In the genomic region with DNA sequence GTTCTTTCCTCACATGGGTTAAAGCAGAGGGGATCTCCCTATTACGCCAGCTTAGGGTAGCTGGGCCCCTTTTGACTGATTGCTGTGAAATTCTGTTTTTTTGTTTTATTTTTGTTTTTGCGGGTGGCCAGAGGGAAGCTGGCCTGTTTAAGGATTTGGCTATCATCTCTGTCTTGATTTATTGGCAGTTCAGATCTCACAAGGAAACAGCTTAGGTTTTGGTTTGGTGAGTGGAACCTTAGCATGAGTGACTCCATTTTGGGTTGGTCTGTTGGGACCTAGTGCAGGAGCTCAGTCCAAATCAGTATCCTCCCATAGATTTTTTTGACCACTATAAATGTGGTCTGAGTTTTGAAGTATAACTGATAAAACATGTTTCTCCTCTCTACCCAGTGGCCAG, we compare ENCODE assay signal across 21 cellular contexts. TPM values are rescaled to one million over a fixed set of nuclear protein-coding genes. Genes with fewer than 3 reads are reported as not detected.
A peak's percentile ranks its signal among the peaks of the same experiment; 100 is the strongest.
DNase-seq lines count a peak whose midpoint lies in the region; ATAC-seq, FAIRE-seq and TF ChIP-seq lines count a peak whose summit lies in the region.
"Had no signal": no experiment of that assay in that cellular context is flagged by ENCODE, and none has a peak within 500 bp of the region (broad histone marks: within the 10 kb centered on the region; RNA-seq: fewer than 3 reads in every experiment).

No MANE protein-coding gene starts in this region.

- POLR2A ChIA-PET in PC-9 (lab: Charles Lee; ENCODE audit: unreplicated experiment) (no interaction called here), GM12878 (lab: Charles Lee) (no interaction called here), Caco-2 (lab: Charles Lee) (no interaction called here)

- H3K4me3 Mint-ChIP-seq in Caco-2 (ENCODE audit: unreplicated experiment): no peak overlapping the region
- H3K4me3 Mint-ChIP-seq: CD4-positive, alpha-beta memory T cell had no signal

- TF ChIP-seq EP300 in GM12878 (IDR thresholded peaks at IDR 0.05; ENCODE audit: borderline replicate concordance in 1 of 2, control insufficient read depth in 1 of 2, low read depth in 2 of 2, low read length in 2 of 2): no peak

- RAD21 ChIA-PET in GM12878 (lab: Charles Lee; ENCODE audit: unreplicated experiment): interaction anchor here (0.7 to 2.4 kb wide), 6 partner anchors 43 to 84 kb away, joined by 3 to 6 read pairs (median 5); no protein-coding TSS in a partner anchor

- H3K9me3 ChIP-seq in PC-9 (ENCODE audit: insufficient read depth, low read depth): no peaks in the 10 kb centered on the region
- no peaks in the 10 kb centered on the region for H3K9me3 ChIP-seq in GM12878 (replicated peaks; ENCODE audit: control insufficient read depth, insufficient read depth, low read length)
- no peaks in the 10 kb centered on the region for H3K9me3 ChIP-seq in gastrocnemius medialis
- H3K9me3 ChIP-seq in Caco-2: no peaks in the 10 kb centered on the region
- H3K9me3 ChIP-seq: HAP-1 had no signal

- no peak for TF ChIP-seq CTCF in PC-9 (conservative IDR thresholded peaks at IDR 0.05)
- no peak for TF ChIP-seq CTCF in GM12878 (IDR thresholded peaks at IDR 0.05 in 2 of 3, conservative IDR thresholded peaks at IDR 0.05 in 1 of 3; ENCODE audit: control insufficient read depth in 2 of 3, extremely low read depth in 1 of 3, insufficient read depth in 1 of 3, low read depth in 3 of 3, low read length in 3 of 3)
- no peak for TF ChIP-seq CTCF in gastrocnemius medialis (IDR thresholded peaks at IDR 0.05 in 4 of 5, conservative IDR thresholded peaks at IDR 0.05 in 1 of 5)
- TF ChIP-seq CTCF in Caco-2 (IDR thresholded peaks at IDR 0.05; ENCODE audit: insufficient read depth in 1 of 2, low read depth in 1 of 2, low read length in 1 of 2, severe bottlenecking in 1 of 2, unreplicated experiment in 1 of 2): no peak

- no TSS peak for BruUV-seq in PC-9 (replicated peaks; lab: Mats Ljungman, UMichigan)
- BruUV-seq in GM12878 (replicated peaks; lab: Mats Ljungman, UMichigan): no TSS peak
- no TSS peak for BruUV-seq in Caco-2 (replicated peaks; lab: Mats Ljungman, UMichigan)

- 0 out of 3 replicates have a peak, but pooled peaks have one; percentile 21 for ATAC-seq in GM12878
- ATAC-seq in gastrocnemius medialis: no peak
- ATAC-seq in GM19455 (IDR thresholded peaks at IDR 0.05; ENCODE audit: unreplicated experiment): no peak

- 0 out of 2 replicates have a peak overlapping the region, but pooled peaks have one; percentile 11 for H3K27ac ChIP-seq in PC-9
- H3K27ac ChIP-seq in GM12878 (ENCODE audit: control insufficient read depth, insufficient read depth): no peak overlapping the region
- peak overlapping the region; percentile 93 to 100 (median 98) for H3K27ac ChIP-seq in gastrocnemius medialis
- H3K27ac ChIP-seq: 22Rv1 had no signal

- H3K4me3 ChIP-seq in PC-9: no peak overlapping the region
- no peak overlapping the region for H3K4me3 ChIP-seq in GM12878
- no peak overlapping the region for H3K4me3 ChIP-seq in gastrocnemius medialis
- no peak overlapping the region for H3K4me3 ChIP-seq in Caco-2 (ENCODE audit: low read depth, low read length)
- H3K4me3 ChIP-seq: HAP-1 had no signal

- FAIRE-seq in GM12878 (lab: Jason Lieb, UNC): no peak
- FAIRE-seq: A204.1, G401.6, H54 had no signal

- peaks cover 64% of the 10 kb centered on the region for H3K4me1 ChIP-seq in PC-9 (replicated peaks; ENCODE audit: insufficient read depth)
- no peaks in the 10 kb centered on the region for H3K4me1 ChIP-seq in GM12878 (ENCODE audit: control insufficient read depth, insufficient read depth, low read length)
- peaks cover 55 to 57% of the 10 kb centered on the region in 2 donors for H3K4me1 ChIP-seq in gastrocnemius medialis
- 0 out of 2 replicates have a peak, but pooled peaks cover 4% of the 10 kb centered on the region for H3K4me1 ChIP-seq in Caco-2
- H3K4me1 ChIP-seq: HAP-1 had no signal

- H3K4me2 ChIP-seq in PC-9 (no peak overlapping the region), GM12878 (ENCODE audit: control insufficient read depth, insufficient read depth) (no peak overlapping the region)

- H3K27me3 ChIP-seq in PC-9 (ENCODE audit: insufficient read depth, low read depth) (no peaks in the 10 kb centered on the region), GM12878 (replicated peaks in 1 of 2; ENCODE audit: control insufficient read depth in 2 of 2, insufficient read depth in 2 of 2, low read length in 1 of 2) (peaks cover 0 to 4% of the 10 kb centered on the region in 2 experiments; a peak in 1 of 4 replicates), gastrocnemius medialis (no peaks in the 10 kb centered on the region), Caco-2 (replicated peaks; ENCODE audit: control insufficient read depth, insufficient read depth, low read length) (no peaks in the 10 kb centered on the region)

- 63% methylated on average over 2 of the region's 2 CpGs for WGBS in GM12878 (ENCODE audit: insufficient coverage, insufficient replicate concordance, low lambda C conversion rate, missing lambda C conversion rate)

- intact Hi-C loops in PC-9 (cut with micrococcal nuclease; ENCODE audit: unreplicated experiment): loop anchor here (5.0 to 10.0 kb wide), 3 partner anchors 622 to 1309 kb away; partner anchors contain the start of gene TRIB2
- intact Hi-C loops in GM12878 (cut with micrococcal nuclease; ENCODE audit: unreplicated experiment): loop anchor here (10.0 kb wide), 1 partner anchor 1309 kb away; no protein-coding TSS in a partner anchor
- intact Hi-C loops in gastrocnemius medialis (cut with DNase I; ENCODE audit: low total_unique reads): loop anchor here (10.0 kb wide), 1 partner anchor 851 kb away; no protein-coding TSS in a partner anchor
- intact Hi-C loops in Caco-2 (cut with micrococcal nuclease; ENCODE audit: unreplicated experiment): no loop called here

- H3K4me1 Mint-ChIP-seq in Caco-2 (ENCODE audit: low read depth, unreplicated experiment): no peaks in the 10 kb centered on the region

- DNase-seq in NOMO-1 (lab: John Stamatoyannopoulos, UW; ENCODE audit: unreplicated experiment in 2 of 2) (peak; percentile 23 to 28), NOMO-1 treated with dmso at 0.1 percent for 144 hours (lab: John Stamatoyannopoulos, UW; ENCODE audit: unreplicated experiment) (no peak), PC-9 (no peak), GM12878 (ENCODE audit: low read depth, low spot score) (no peak), gastrocnemius medialis (no peak), iPS-NIHi11 (ENCODE audit: low spot score) (no peak), Caco-2 (no peak)
- DNase-seq: ACHN; C1 segment of cervical spinal cord; CD4-positive, alpha-beta memory T cell; COR-L47; DMS153; DND-41; GOT3 had no signal

- peaks cover 44% of the 10 kb centered on the region; the same call in 1 of the 2 replicates for H3F3A ChIP-seq in PC-9 (ENCODE audit: insufficient read depth, low read depth)

- no peaks in the 10 kb centered on the region for H3K9me2 ChIP-seq in PC-9 (ENCODE audit: insufficient read depth)

- TF ChIP-seq POLR2A in GM12878 (IDR thresholded peaks at IDR 0.05; ENCODE audit: low read depth, low read length) (no peak), gastrocnemius medialis (IDR thresholded peaks at IDR 0.05) (no peak)

- no peaks in the 10 kb centered on the region for H3K36me3 Mint-ChIP-seq in Caco-2 (ENCODE audit: insufficient read depth, unreplicated experiment)
- H3K36me3 Mint-ChIP-seq: CD4-positive, alpha-beta memory T cell had no signal

- no peak overlapping the region for H2AFZ ChIP-seq in PC-9
- no peak overlapping the region for H2AFZ ChIP-seq in GM12878 (ENCODE audit: control insufficient read depth, low read depth, low read length)

- SMC1A ChIA-PET in GM12878 (lab: Charles Lee; ENCODE audit: uncharacterized antibody, unreplicated experiment): interaction anchor here (1.4 to 7.1 kb wide), 4 partner anchors 49 to 88 kb away, joined by 3 to 71 read pairs (median 4); no protein-coding TSS in a partner anchor

- no peaks in the 10 kb centered on the region for H3K79me2 ChIP-seq in PC-9 (ENCODE audit: low read depth)
- H3K79me2 ChIP-seq in GM12878 (ENCODE audit: control insufficient read depth, insufficient read depth, low read length): no peaks in the 10 kb centered on the region

- no peaks in the 10 kb centered on the region for H3K27me3 Mint-ChIP-seq in Caco-2 (ENCODE audit: insufficient read depth, unreplicated experiment)

- H3K27ac Mint-ChIP-seq in Caco-2 (ENCODE audit: unreplicated experiment): no peak overlapping the region
- H3K27ac Mint-ChIP-seq: CD4-positive, alpha-beta memory T cell had no signal

- H3K9ac ChIP-seq in GM12878 (ENCODE audit: control insufficient read depth, insufficient read depth, low read length): no peak overlapping the region

- H3K36me3 ChIP-seq in PC-9 (ENCODE audit: low read depth) (no peaks in the 10 kb centered on the region), GM12878 (ENCODE audit: control insufficient read depth in 2 of 2, insufficient read depth in 2 of 2, low read length in 1 of 2) (no peaks in the 10 kb centered on the region; a peak in 1 of 4 replicates), gastrocnemius medialis (no peaks in the 10 kb centered on the region), Caco-2 (ENCODE audit: control insufficient read depth, insufficient read depth, low read length) (no peaks in the 10 kb centered on the region)
- H3K36me3 ChIP-seq: HAP-1 had no signal

- H4K20me1 ChIP-seq in PC-9 (ENCODE audit: insufficient read depth) (no peaks in the 10 kb centered on the region), GM12878 (ENCODE audit: control insufficient read depth, insufficient read depth) (no peaks in the 10 kb centered on the region)

- in situ Hi-C loops in GM12878 (cut with MboI) (no loop called here), gastrocnemius medialis (cut with MboI; ENCODE audit: low sequenced_read_pairs in 4 of 4) (loop anchor here (5.0 to 25.0 kb wide), 4 partner anchors 49 to 208 kb away; partner anchors contain the start of gene LPIN1 (in 1 of the 4))

- TF ChIP-seq RAD21 in GM12878 (IDR thresholded peaks at IDR 0.05; ENCODE audit: insufficient read depth, low read depth, low read length): no peak

- H3K9me3 Mint-ChIP-seq in Caco-2 (ENCODE audit: unreplicated experiment): no peaks in the 10 kb centered on the region
- H3K9me3 Mint-ChIP-seq: CD4-positive, alpha-beta memory T cell had no signal

- CTCF ChIA-PET in PC-9 (lab: Charles Lee) (no interaction called here), GM12878 (lab: Yijun Ruan, JAX) (interaction anchor here (0.8 to 16.6 kb wide), 8 partner anchors 8 to 86 kb away, joined by 3 to 353 read pairs (median 3); no protein-coding TSS in a partner anchor), Caco-2 (lab: Charles Lee) (interaction anchor here (0.5 to 1.2 kb wide), 2 partner anchors 84 to 1021 kb away, joined by 3 to 5 read pairs; partner anchors contain the start of gene TRIB2)

RNA-seq across cellular contexts. Expression of gene NTSR2, which starts 25.6 kb away (rescaled TPM):
- not detected in 2 replicates for total RNA-seq in PC-9 (2021)
- total RNA-seq in GM12878 (2013; cell fraction: nucleolus; rRNA removed): not detected in 2 replicates
- total RNA-seq in GM12878 (2014; rRNA removed): not detected in 2 replicates
- total RNA-seq in GM12878 (2014; rRNA removed; fragmentation: Illumina TruSeq; extraction: Trizol): not detected in 2 replicates
- not detected in 2 replicates for total RNA-seq in GM12878 (2021)
- polyA plus RNA-seq in GM12878 (2011; ENCODE audit: low read depth): not detected
- polyA plus RNA-seq in GM12878 (2011; rRNA removed): not detected in 2 replicates
- not detected in 2 replicates for polyA plus RNA-seq in GM12878 (2011; cell fraction: cytosol; rRNA removed)
- not detected in 2 replicates for polyA plus RNA-seq in GM12878 (2011; cell fraction: nucleus; rRNA removed)
- polyA plus RNA-seq in GM12878 (2012): not detected in 2 replicates
- polyA plus RNA-seq in GM12878 (2014; fragmentation: Illumina TruSeq; extraction: Trizol): not detected in 2 replicates
- polyA plus RNA-seq in GM12878 (2014; fragmentation: Nextera tagmentation; extraction: Ambion mirVana): not detected
- 0.14 TPM in 1 of 2 replicates, not detected in the other for polyA plus RNA-seq in GM12878 (2014; rRNA removed)
- not detected for polyA plus RNA-seq in GM12878 (2016; fragmentation: Nextera tagmentation; extraction: Ambion mirVana)
- polyA minus RNA-seq in GM12878 (2011; rRNA and poly(A)+ RNA removed): not detected in 2 replicates
- polyA minus RNA-seq in GM12878 (2011; cell fraction: cytosol; rRNA and poly(A)+ RNA removed): not detected in 2 replicates
- polyA minus RNA-seq in GM12878 (2011; cell fraction: nucleus; rRNA and poly(A)+ RNA removed): not detected in 2 replicates
- total RNA-seq in gastrocnemius medialis: under 1 TPM in 2 of 4 donors, not detected in 2; 0.62 to 0.85 TPM
- total RNA-seq in Caco-2 (2022): not detected in 2 replicates
- total RNA-seq: CD4-positive, alpha-beta memory T cell had no signal
- polyA plus RNA-seq: BJ; CD4-positive, alpha-beta memory T cell had no signal

RNA-seq across cellular contexts. Expression of gene LPIN1, which starts 50.9 kb away (rescaled TPM):
- total RNA-seq in PC-9 (2021) (24.1 and 43.1 TPM in 2 replicates), GM12878 (2014; rRNA removed) (52.2 and 58.5 TPM in 2 replicates), GM12878 (2014; rRNA removed; fragmentation: Illumina TruSeq; extraction: Trizol) (46.1 and 48.3 TPM in 2 replicates), GM12878 (2021) (59.9 and 61.4 TPM in 2 replicates), gastrocnemius medialis (100 to 1,000 TPM; 292 to 606 (median 472) TPM), Caco-2 (2022) (12.5 and 14.2 TPM in 2 replicates)
- total RNA-seq in GM12878 (2013; cell fraction: nucleolus; rRNA removed): 183 and 196 TPM in 2 replicates
- polyA plus RNA-seq in GM12878 (2011; ENCODE audit: low read depth): 12.5 TPM
- polyA plus RNA-seq in GM12878 (2011; rRNA removed) (75.6 and 82.5 TPM in 2 replicates), GM12878 (2014; fragmentation: Illumina TruSeq; extraction: Trizol) (50.8 and 52.3 TPM in 2 replicates), GM12878 (2014; fragmentation: Nextera tagmentation; extraction: Ambion mirVana) (10 to 100 TPM; 18.8 to 23.9 TPM), GM12878 (2014; rRNA removed) (60.1 and 63.6 TPM in 2 replicates), GM12878 (2016; fragmentation: Nextera tagmentation; extraction: Ambion mirVana) (10 to 100 TPM; 37.0 to 37.5 TPM)
- polyA plus RNA-seq in GM12878 (2011; cell fraction: cytosol; rRNA removed): 55.7 and 55.9 TPM in 2 replicates
- 97.5 and 102 TPM in 2 replicates for polyA plus RNA-seq in GM12878 (2011; cell fraction: nucleus; rRNA removed)
- 17.6 and 19.7 TPM in 2 replicates for polyA plus RNA-seq in GM12878 (2012)
- 55.0 and 62.3 TPM in 2 replicates for polyA minus RNA-seq in GM12878 (2011; rRNA and poly(A)+ RNA removed)
- polyA minus RNA-seq in GM12878 (2011; cell fraction: cytosol; rRNA and poly(A)+ RNA removed): 17.0 and 20.3 TPM in 2 replicates
- 69.2 and 114 TPM in 2 replicates for polyA minus RNA-seq in GM12878 (2011; cell fraction: nucleus; rRNA and poly(A)+ RNA removed)

Comparison
In these comparisons a context has a peak if more than half of its experiments do, and no peak if none do; other contexts are left out.
1. DNase-seq: peak in NOMO-1 (2 of 2); none in NOMO-1 treated with dmso at 0.1 percent for 144 hours (single experiment), PC-9 (0 of 2), GM12878 (single experiment), gastrocnemius medialis (0 of 2), iPS-NIHi11 (single experiment) and Caco-2 (0 of 2).